In the genomic region with DNA sequence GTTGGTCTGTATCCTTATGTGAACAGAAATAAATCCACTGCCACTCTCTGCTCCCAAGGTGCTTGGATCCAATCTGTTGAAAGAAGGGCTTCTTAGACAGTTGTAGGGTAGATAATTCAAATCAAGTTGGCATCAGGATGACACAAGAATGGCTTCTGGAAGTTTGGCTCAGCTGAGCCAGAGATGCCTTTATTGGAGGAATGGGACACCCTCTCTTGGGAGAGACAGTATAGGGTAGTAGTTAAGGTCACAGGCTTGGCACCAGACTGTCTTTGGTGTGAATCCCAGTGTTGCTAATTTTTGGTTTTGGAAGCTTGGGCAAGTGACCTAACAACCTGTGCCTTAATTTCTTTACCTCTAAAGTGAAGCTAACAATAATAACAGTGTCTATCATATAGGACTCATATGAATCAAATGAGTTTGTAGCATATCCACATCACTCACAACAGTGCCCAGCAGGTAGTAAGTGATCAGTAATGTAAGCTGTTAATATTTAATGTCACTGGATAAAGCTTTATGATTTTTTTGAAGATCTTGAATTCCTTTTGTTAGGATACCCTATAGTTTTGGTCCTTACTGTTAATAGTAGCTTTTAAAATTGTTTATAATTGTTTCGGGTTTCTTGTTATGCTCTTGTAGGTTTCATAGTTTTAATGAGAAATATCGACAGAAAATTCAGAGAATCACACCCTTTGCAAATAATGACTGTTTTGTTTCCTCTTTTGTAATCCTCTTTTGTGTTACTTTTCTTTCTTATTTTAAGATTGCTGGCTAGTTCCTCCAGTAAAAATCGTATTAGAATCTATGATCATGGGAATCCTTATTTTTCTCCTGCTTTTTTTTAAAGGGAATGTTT, we compare ENCODE assay signal across 25 cellular contexts. TPM values are rescaled to one million over a fixed set of nuclear protein-coding genes. Genes with fewer than 3 reads are reported as not detected.
DNase-seq lines count a peak whose midpoint lies in the region; ATAC-seq, FAIRE-seq and TF ChIP-seq lines count a peak whose summit lies in the region.
"Had no signal": no experiment of that assay in that cellular context is flagged by ENCODE, and none has a peak within 500 bp of the region (broad histone marks: within the 10 kb centered on the region; RNA-seq: fewer than 3 reads in every experiment).

No MANE protein-coding gene starts in this region.

- TF ChIP-seq POLR2A in sigmoid colon (IDR thresholded peaks at IDR 0.05) = no peak

- intact Hi-C loops in sigmoid colon (cut with DNase I) (no loop called here), kidney (cut with DNase I) (no loop called here), mucosa of descending colon (cut with DNase I, micrococcal nuclease) (no loop called here)

- no peak for ATAC-seq in activated T-cell treated with anti-CD3 and anti-CD28 coated beads, Interleukin-2, amount 50 U/mL, for 72 hours (replicated peaks in 1 of 2)
- no peak for ATAC-seq in mucosa of descending colon
- ATAC-seq: activated CD8-positive, alpha-beta memory T cell treated with anti-CD3 and anti-CD28 coated beads, Interleukin-2, amount 10 ng/mL, durations not matched to agents 7 days and 5 days; sciatic nerve had no signal

- H3K27me3 ChIP-seq in endodermal cell (ENCODE audit: control insufficient read depth, insufficient read depth, low read length, poor library complexity, severe bottlenecking) (no peaks in the 10 kb centered on the region), sigmoid colon (no peaks in the 10 kb centered on the region)
- H3K27me3 ChIP-seq: breast epithelium, ovary, testis had no signal

- no peak for DNase-seq in activated T-cell treated with anti-CD3 and anti-CD28 coated beads, Interleukin-2, amount 50 U/mL, for 72 hours
- no peak for DNase-seq in activated T-cell treated with anti-CD3 and anti-CD28 coated beads for 4 hours
- peak; percentile 27 for DNase-seq in MV-4-11 (lab: John Stamatoyannopoulos, UW)
- no peak for DNase-seq in endodermal cell
- no peak for DNase-seq in sigmoid colon
- DNase-seq in kidney = no peak
- DNase-seq in mucosa of descending colon = no peak
- DNase-seq in GDM1 (lab: John Stamatoyannopoulos, UW) = no peak
- DNase-seq: activated CD4-positive, alpha-beta T cell treated with anti-CD3 and anti-CD28 coated beads for 48 hours; activated CD8-positive, alpha-beta memory T cell treated with anti-CD3 and anti-CD28 coated beads, Interleukin-2, amount 10 ng/mL, durations not matched to agents 7 days and 5 days; dermis blood vessel endothelial cell; DMS 273 treated with DMSO at 0.1 percent for 48 hours; foreskin fibroblast; GF-D8; hypothalamus; NCI-H2171; ovary; SIG-M5; T-helper 1 cell; testis had no signal

- peak overlapping the region; percentile 63 for H3K27ac Mint-ChIP-seq in activated T-cell treated with anti-CD3 and anti-CD28 coated beads, Interleukin-2, amount 50 U/mL, for 72 hours
- peak overlapping the region; percentile 20 for H3K27ac Mint-ChIP-seq in endodermal cell
- H3K27ac Mint-ChIP-seq: activated CD8-positive, alpha-beta memory T cell treated with anti-CD3 and anti-CD28 coated beads, Interleukin-2, amount 10 ng/mL, durations not matched to agents 7 days and 5 days had no signal

- WGBS in endodermal cell (ENCODE audit: insufficient coverage in 1 of 2, insufficient read length in 1 of 2), 2 experiments = 93% methylated on average over 3 of the region's 3 CpGs; no CpG with 5 or more reads in 1 of the 2 experiments
- whole genome bisulfite sequencing in sigmoid colon, 2 donors = 40 to 48% methylated on average over 3 of the region's 3 CpGs

- peaks cover 23 to 28% of the 10 kb centered on the region in 2 donors for H3K36me3 Mint-ChIP-seq in activated T-cell treated with anti-CD3 and anti-CD28 coated beads, Interleukin-2, amount 50 U/mL, for 72 hours (ENCODE audit: insufficient read depth in 2 of 2)
- H3K36me3 Mint-ChIP-seq in endodermal cell (ENCODE audit: low read depth) = peaks cover 31% of the 10 kb centered on the region

- peak overlapping the region in 1 of 2 donors; percentile 73 for H3K4me3 Mint-ChIP-seq in activated T-cell treated with anti-CD3 and anti-CD28 coated beads, Interleukin-2, amount 50 U/mL, for 72 hours
- no peak overlapping the region for H3K4me3 Mint-ChIP-seq in endodermal cell
- H3K4me3 Mint-ChIP-seq: activated CD8-positive, alpha-beta memory T cell treated with anti-CD3 and anti-CD28 coated beads, Interleukin-2, amount 10 ng/mL, durations not matched to agents 7 days and 5 days had no signal

- H3K4me3 ChIP-seq in endodermal cell (ENCODE audit: low read length) = no peak overlapping the region
- no peak overlapping the region for H3K4me3 ChIP-seq in sigmoid colon
- H3K4me3 ChIP-seq in kidney (ENCODE audit: low read length in 2 of 2) = no peak overlapping the region
- no peak overlapping the region for H3K4me3 ChIP-seq in mucosa of descending colon
- H3K4me3 ChIP-seq: breast epithelium, ovary, testis had no signal

- peaks cover 7 to 15% of the 10 kb centered on the region in 2 donors for H3K9me3 Mint-ChIP-seq in activated T-cell treated with anti-CD3 and anti-CD28 coated beads, Interleukin-2, amount 50 U/mL, for 72 hours
- H3K9me3 Mint-ChIP-seq in endodermal cell = peaks cover 31% of the 10 kb centered on the region

- TF ChIP-seq CTCF in endodermal cell (conservative IDR thresholded peaks at IDR 0.05) = no peak
- no peak for TF ChIP-seq CTCF in sigmoid colon (IDR thresholded peaks at IDR 0.05)
- TF ChIP-seq CTCF in kidney (IDR thresholded peaks at IDR 0.05; ENCODE audit: borderline replicate concordance, extremely low read depth, insufficient read depth) = no peak
- TF ChIP-seq CTCF in mucosa of descending colon (IDR thresholded peaks at IDR 0.05) = no peak

- H3K4me1 Mint-ChIP-seq in activated T-cell treated with anti-CD3 and anti-CD28 coated beads, Interleukin-2, amount 50 U/mL, for 72 hours (ENCODE audit: low read depth) = peaks cover 54% of the 10 kb centered on the region
- H3K4me1 Mint-ChIP-seq in endodermal cell = peaks cover 2% of the 10 kb centered on the region

- FAIRE-seq in kidney (lab: Jason Lieb, UNC) = no peak
- FAIRE-seq: islet of Langerhans had no signal

- H3K36me3 ChIP-seq in endodermal cell (ENCODE audit: control insufficient read depth, insufficient read depth, low read length) = peaks cover 16% of the 10 kb centered on the region
- H3K36me3 ChIP-seq in sigmoid colon = no peaks in the 10 kb centered on the region
- H3K36me3 ChIP-seq in kidney (ENCODE audit: control insufficient read depth in 1 of 2, insufficient read depth in 2 of 2, low read length in 2 of 2) = no peaks in the 10 kb centered on the region
- no peaks in the 10 kb centered on the region for H3K36me3 ChIP-seq in mucosa of descending colon (ENCODE audit: low read depth)
- H3K36me3 ChIP-seq: breast epithelium, ovary had no signal

- TF ChIP-seq EP300 in sigmoid colon (IDR thresholded peaks at IDR 0.05) = no peak

- H3K4me1 ChIP-seq in endodermal cell (ENCODE audit: control insufficient read depth, insufficient read depth, low read length) (no peaks in the 10 kb centered on the region), sigmoid colon (peaks cover 0 to 41% (median 22%) of the 10 kb centered on the region in 4 donors), kidney (ENCODE audit: control insufficient read depth in 1 of 2, insufficient read depth in 1 of 2, low read depth in 1 of 2, low read length in 2 of 2) (peaks cover 0 to 4% of the 10 kb centered on the region in 2 donors), mucosa of descending colon (ENCODE audit: low read depth) (no peaks in the 10 kb centered on the region)
- H3K4me1 ChIP-seq: breast epithelium had no signal

- H3K27ac ChIP-seq in endodermal cell (ENCODE audit: low read depth, low read length) = no peak overlapping the region
- H3K27ac ChIP-seq in sigmoid colon = peak overlapping the region in 3 of 4 donors; percentile 43 to 63 (median 53)
- no peak overlapping the region for H3K27ac ChIP-seq in kidney (ENCODE audit: low read depth in 2 of 2, low read length in 2 of 2)
- H3K27ac ChIP-seq: breast epithelium, C4-2B, KMS-11, ovary, testis had no signal

- H3K9me3 ChIP-seq in endodermal cell (ENCODE audit: control insufficient read depth, low read length) (peaks cover 22% of the 10 kb centered on the region), sigmoid colon (peaks cover 0 to 2% (median 0%) of the 10 kb centered on the region in 4 donors), kidney (ENCODE audit: control insufficient read depth in 1 of 2, low read length in 2 of 2) (no peaks in the 10 kb centered on the region), mucosa of descending colon (peaks cover 12% of the 10 kb centered on the region)
- H3K9me3 ChIP-seq: breast epithelium, ovary, testis had no signal

- H3K27me3 Mint-ChIP-seq in activated T-cell treated with anti-CD3 and anti-CD28 coated beads, Interleukin-2, amount 50 U/mL, for 72 hours (ENCODE audit: low read depth) = no peaks in the 10 kb centered on the region
- H3K27me3 Mint-ChIP-seq in endodermal cell (ENCODE audit: insufficient read depth) = no peaks in the 10 kb centered on the region
- H3K27me3 Mint-ChIP-seq: activated CD8-positive, alpha-beta memory T cell treated with anti-CD3 and anti-CD28 coated beads, Interleukin-2, amount 10 ng/mL, durations not matched to agents 7 days and 5 days had no signal

- H3K9ac ChIP-seq in endodermal cell (ENCODE audit: extremely low read depth, low read length, poor library complexity, severe bottlenecking) (no peak overlapping the region), kidney (ENCODE audit: low read length in 2 of 2) (no peak overlapping the region)
- H3K9ac ChIP-seq: KMS-11 had no signal

RNA-seq across cellular contexts. Expression of a gene that starts 19.1 kb away (rescaled TPM):
- 10 to 100 TPM; 42.9 to 69.1 TPM for total RNA-seq in activated T-cell treated with anti-CD3 and anti-CD28 coated beads, Interleukin-2, amount 50 U/mL, for 72 hours
- total RNA-seq in endodermal cell = 10 to 100 TPM; 44.9 to 46.1 TPM
- polyA plus RNA-seq in endodermal cell (2013, experiment 1 of 2) = 35.0 TPM
- polyA plus RNA-seq in endodermal cell (2013, experiment 2 of 2) = 35.1 TPM
- total RNA-seq in sigmoid colon = 10 to 100 TPM; 16.9 to 33.0 (median 22.3) TPM
- polyA plus RNA-seq in sigmoid colon = 10 to 100 TPM; 10.6 to 12.2 (median 11.4) TPM
- 23.1 TPM for total RNA-seq in kidney
- polyA plus RNA-seq in kidney (ENCODE audit: insufficient read depth, low read depth, low replicate concordance) = 10.8 TPM
- total RNA-seq in mucosa of descending colon = 10 to 100 TPM; 29.9 to 42.7 (median 39.3) TPM

RNA-seq across cellular contexts. Expression of a gene that starts 33.0 kb away (rescaled TPM):
- 100 to 1,000 TPM; 100 to 104 TPM for total RNA-seq in activated T-cell treated with anti-CD3 and anti-CD28 coated beads, Interleukin-2, amount 50 U/mL, for 72 hours
- total RNA-seq in endodermal cell (100 to 1,000 TPM; 105 to 110 TPM), sigmoid colon (10 to 100 TPM; 15.1 to 40.7 (median 24.6) TPM), kidney (60.0 TPM), mucosa of descending colon (10 to 100 TPM; 47.3 to 74.9 (median 70.1) TPM)
- 61.5 TPM for polyA plus RNA-seq in endodermal cell (2013, experiment 1 of 2)
- 53.0 TPM for polyA plus RNA-seq in endodermal cell (2013, experiment 2 of 2)
- polyA plus RNA-seq in sigmoid colon (10 to 100 TPM in 2 of 3 donors, 1 to 10 TPM in 1; 6.2 to 20.3 (median 13.8) TPM), kidney (ENCODE audit: insufficient read depth, low read depth, low replicate concordance) (32.6 TPM)

Comparison
In these comparisons a context has a peak if more than half of its experiments do, and no peak if none do; other contexts are left out.
1. H3K27ac ChIP-seq: peak in sigmoid colon (3 of 4); none in endodermal cell (single experiment) and kidney (0 of 2).